In the genomic region with DNA sequence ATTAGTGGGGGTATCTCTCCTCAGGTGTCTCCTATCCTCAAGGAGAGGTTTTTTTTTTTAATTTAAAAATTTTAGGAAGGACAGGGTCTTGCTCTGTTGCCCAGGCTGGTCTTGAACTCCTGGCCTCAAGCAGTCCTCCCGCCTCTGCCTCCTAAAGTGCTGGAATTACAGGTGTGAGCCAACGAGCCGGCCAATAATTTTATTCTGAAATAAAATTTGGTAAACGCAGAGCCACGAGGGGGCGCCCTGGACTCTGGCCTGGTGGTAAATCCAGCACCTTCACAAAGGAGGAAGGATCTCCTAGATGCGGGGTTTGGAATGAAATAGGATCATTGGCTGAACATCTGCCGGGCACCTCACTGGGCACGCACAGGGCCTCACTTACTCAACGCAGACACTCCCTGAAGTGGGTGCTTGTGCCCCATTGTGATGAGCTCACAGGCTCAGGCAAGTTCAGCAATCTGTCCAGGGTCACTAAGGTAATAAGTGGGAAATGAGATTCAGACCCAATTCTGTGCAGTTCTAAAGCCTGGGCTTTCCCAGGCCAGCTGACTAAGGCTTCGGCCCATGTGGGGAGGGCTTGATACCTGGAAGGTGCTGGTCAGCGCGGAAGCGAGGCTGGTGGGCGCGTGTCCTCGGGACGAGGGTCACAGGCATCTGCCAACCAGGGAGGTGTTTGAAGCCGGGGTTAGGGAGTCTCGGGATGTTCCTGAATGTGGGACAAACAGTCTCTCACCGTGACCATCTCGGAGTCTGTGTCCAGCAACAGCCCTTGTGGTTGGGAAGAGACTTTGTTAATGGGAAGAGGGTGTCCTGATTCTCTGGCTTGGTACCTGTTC, we compare ENCODE assay signal across 8 cellular contexts. TPM values are rescaled to one million over a fixed set of nuclear protein-coding genes. Genes with fewer than 3 reads are reported as not detected.
A peak's percentile ranks its signal among the peaks of the same experiment; 100 is the strongest.
DNase-seq lines count a peak whose midpoint lies in the region; ATAC-seq and TF ChIP-seq lines count a peak whose summit lies in the region.

No MANE protein-coding gene starts in this region.

- TF ChIP-seq EP300 in esophagus muscularis mucosa (IDR thresholded peaks at IDR 0.05), result no peak

- ATAC-seq in GM18517 (IDR thresholded peaks at IDR 0.05; ENCODE audit: unreplicated experiment), result no peak
- ATAC-seq in HG03196 (IDR thresholded peaks at IDR 0.05; ENCODE audit: unreplicated experiment), result no peak

- peak; percentile 72 for TF ChIP-seq CTCF in WERI-Rb-1 (IDR thresholded peaks at IDR 0.05; ENCODE audit: low read depth, low read length)
- peak in 2 of 3 experiments; percentile 21 to 39 for TF ChIP-seq CTCF in esophagus muscularis mucosa (IDR thresholded peaks at IDR 0.05)

- no peak overlapping the region for H3K4me3 ChIP-seq in WERI-Rb-1 (ENCODE audit: low read depth, low read length)
- H3K4me3 ChIP-seq in esophagus muscularis mucosa, result no peak overlapping the region

- no peaks in the 10 kb centered on the region for H3K4me1 ChIP-seq in esophagus muscularis mucosa

- H3K27me3 ChIP-seq in WERI-Rb-1 (ENCODE audit: insufficient read depth, low read depth, severe bottlenecking), result peaks cover 3% of the 10 kb centered on the region
- H3K27me3 ChIP-seq in esophagus muscularis mucosa, result peaks cover 0 to 27% (median 0%) of the 10 kb centered on the region in 4 donors

- no peak overlapping the region for H3K27ac ChIP-seq in WERI-Rb-1
- H3K27ac ChIP-seq in esophagus muscularis mucosa (replicated peaks in 1 of 4), result no peak overlapping the region

- H3K9me3 ChIP-seq in WERI-Rb-1 (ENCODE audit: severe bottlenecking), result no peaks in the 10 kb centered on the region
- no peaks in the 10 kb centered on the region for H3K9me3 ChIP-seq in esophagus muscularis mucosa

- H3K36me3 ChIP-seq in WERI-Rb-1, result no peaks in the 10 kb centered on the region
- H3K36me3 ChIP-seq in esophagus muscularis mucosa, result no peaks in the 10 kb centered on the region

- TF ChIP-seq POLR2A in esophagus muscularis mucosa (IDR thresholded peaks at IDR 0.05; ENCODE audit: low read depth), result no peak

- WGBS in esophagus muscularis mucosa, result 74% methylated on average over 20 of the region's 22 CpGs

- DNase-seq in activated CD4-positive, alpha-beta T cell treated with anti-CD3 and anti-CD28 coated beads for 24 hours (ENCODE audit: low read depth in 2 of 2), result peak; percentile 20 to 43
- DNase-seq in activated CD4-positive, alpha-beta T cell treated with anti-CD3 and anti-CD28 coated beads for 1 hour, result no peak
- DNase-seq in NCI-H1092 (lab: John Stamatoyannopoulos, UW) (peak; percentile 11), WERI-Rb-1 (peak; percentile 82), esophagus muscularis mucosa (ENCODE audit: extremely low spot score) (no peak)
- peak; percentile 20 to 44 (median 36) for DNase-seq in stimulated activated CD4-positive, alpha-beta T cell treated with anti-CD3 and anti-CD28 coated beads, Interleukin-12 subunit alpha, Interleukin-12 subunit beta, amount 100 ng/mL, for 48 hours (ENCODE audit: low read depth in 2 of 3, low spot score in 1 of 3)

- intact Hi-C loops in esophagus muscularis mucosa (cut with DNase I), result no loop called here

RNA-seq across cellular contexts. Expression of gene ETV3, which starts 32.7 kb away (rescaled TPM):
- total RNA-seq in esophagus muscularis mucosa, result 10 to 100 TPM; 16.6 to 20.0 (median 19.2) TPM

Comparison
In these comparisons a context has a peak if more than half of its experiments do, and no peak if none do; other contexts are left out.
1. DNase-seq: peak in activated CD4-positive, alpha-beta T cell treated with anti-CD3 and anti-CD28 coated beads for 24 hours (2 of 2), NCI-H1092 (single experiment), WERI-Rb-1 (single experiment) and stimulated activated CD4-positive, alpha-beta T cell treated with anti-CD3 and anti-CD28 coated beads, Interleukin-12 subunit alpha, Interleukin-12 subunit beta, amount 100 ng/mL, for 48 hours (3 of 3); none in activated CD4-positive, alpha-beta T cell treated with anti-CD3 and anti-CD28 coated beads for 1 hour (single experiment) and esophagus muscularis mucosa (single experiment).